Comparison of ENCODE assay signal across 8 cellular contexts in the genomic region with DNA sequence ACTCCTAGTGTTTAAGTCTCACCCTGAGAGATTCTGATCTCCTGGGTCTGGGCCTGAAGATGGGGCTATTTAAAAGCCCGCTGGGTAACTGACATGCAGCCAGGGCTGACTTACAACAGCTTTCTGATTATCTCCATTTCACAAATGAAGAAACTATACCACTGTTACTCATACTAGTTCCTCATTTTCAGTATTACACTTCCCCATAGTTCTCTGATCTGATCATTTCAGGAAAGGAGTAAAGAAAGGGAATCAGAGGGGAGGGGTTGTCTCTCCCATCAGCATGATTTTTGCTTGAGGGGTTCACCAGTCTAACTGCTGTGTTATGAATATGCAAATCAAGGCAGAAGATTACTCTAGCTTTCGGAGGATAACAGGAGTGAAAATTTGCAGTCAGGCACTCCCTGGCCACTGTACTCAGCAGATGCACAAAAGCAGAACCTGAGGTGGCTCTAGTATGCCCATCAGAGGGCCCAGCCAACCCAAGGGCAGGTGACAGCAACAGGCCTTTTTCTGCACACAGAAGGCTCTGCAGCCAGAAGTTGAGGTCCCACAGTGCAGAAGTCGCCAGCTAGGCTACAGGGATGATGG. TPM values are rescaled to one million over a fixed set of nuclear protein-coding genes. Genes with fewer than 3 reads are reported as not detected.
DNase-seq lines count a peak whose midpoint lies in the region; ATAC-seq and TF ChIP-seq lines count a peak whose summit lies in the region.

No MANE protein-coding gene starts in this region.

- no peak overlapping the region for H3K4me3 Mint-ChIP-seq in activated naive CD4-positive, alpha-beta T cell treated with anti-CD3 and anti-CD28 coated beads for 36 hours

- H3K27ac ChIP-seq in suprapubic skin: peak overlapping the region; percentile 67

- H3K27me3 ChIP-seq in suprapubic skin: no peaks in the 10 kb centered on the region

- 57% methylated on average over 3 of the region's 3 CpGs for WGBS in suprapubic skin

- peaks cover 48% of the 10 kb centered on the region for H3K4me1 ChIP-seq in suprapubic skin

- H3K9me3 Mint-ChIP-seq in activated naive CD4-positive, alpha-beta T cell treated with anti-CD3 and anti-CD28 coated beads for 36 hours: no peaks in the 10 kb centered on the region

- no peak overlapping the region for H3K27ac Mint-ChIP-seq in activated naive CD4-positive, alpha-beta T cell treated with anti-CD3 and anti-CD28 coated beads for 36 hours

- peak; percentile 21 for DNase-seq in AG09309 (ENCODE audit: low read depth)
- peak; percentile 44 for DNase-seq in UCSD-AML1 (lab: John Stamatoyannopoulos, UW; ENCODE audit: unreplicated experiment)
- DNase-seq in suprapubic skin (ENCODE audit: low spot score in 2 of 2): no peak
- DNase-seq in LoVo (ENCODE audit: low spot score): no peak
- no peak for DNase-seq in activated effector memory CD4-positive, alpha-beta T cell treated with Interleukin-2 at 50 U/mL for 16 hours
- no peak for DNase-seq in activated naive CD4-positive, alpha-beta T cell treated with anti-CD3 and anti-CD28 coated beads for 36 hours

- TF ChIP-seq POLR2A in GM19193 (IDR thresholded peaks at IDR 0.05; ENCODE audit: extremely low read depth, insufficient read depth, insufficient read length) (peak; percentile 26), suprapubic skin (IDR thresholded peaks at IDR 0.05) (no peak)

- intact Hi-C loops in activated naive CD4-positive, alpha-beta T cell treated with anti-CD3 and anti-CD28 coated beads for 36 hours (cut with micrococcal nuclease): no loop called here

- TF ChIP-seq CTCF in AG09309 (IDR thresholded peaks at IDR 0.05; ENCODE audit: control insufficient read depth, insufficient read depth, low read depth, low read length, missing control alignments) (no peak), suprapubic skin (IDR thresholded peaks at IDR 0.05) (no peak)

- no peaks in the 10 kb centered on the region for H3K36me3 ChIP-seq in suprapubic skin

- CTCF ChIA-PET in activated naive CD4-positive, alpha-beta T cell treated with anti-CD3 and anti-CD28 coated beads for 36 hours (lab: Charles Lee): no interaction called here

- H3K36me3 Mint-ChIP-seq in activated naive CD4-positive, alpha-beta T cell treated with anti-CD3 and anti-CD28 coated beads for 36 hours (ENCODE audit: low read depth): no peaks in the 10 kb centered on the region

- H3K9me3 ChIP-seq in suprapubic skin: no peaks in the 10 kb centered on the region

- peaks cover 8% of the 10 kb centered on the region for H3K4me1 Mint-ChIP-seq in activated naive CD4-positive, alpha-beta T cell treated with anti-CD3 and anti-CD28 coated beads for 36 hours (ENCODE audit: low read depth)

- TF ChIP-seq EP300 in suprapubic skin (IDR thresholded peaks at IDR 0.05): no peak

- H3K27me3 Mint-ChIP-seq in activated naive CD4-positive, alpha-beta T cell treated with anti-CD3 and anti-CD28 coated beads for 36 hours (ENCODE audit: low read depth): no peaks in the 10 kb centered on the region

- no peak overlapping the region for H3K4me3 ChIP-seq in AG09309 (ENCODE audit: control insufficient read depth, low read depth, low read length)
- H3K4me3 ChIP-seq in suprapubic skin: no peak overlapping the region

- ATAC-seq in HG03108 (IDR thresholded peaks at IDR 0.05; ENCODE audit: unreplicated experiment): peak; percentile 64

RNA-seq across cellular contexts. Expression of a gene that starts 59.4 kb away (rescaled TPM):
- 10 to 100 TPM; 13.1 to 30.8 (median 26.4) TPM for total RNA-seq in suprapubic skin
- under 1 TPM in 1 of 2 experiments, not detected in 1; 0.44 TPM for total RNA-seq in activated naive CD4-positive, alpha-beta T cell treated with anti-CD3 and anti-CD28 coated beads for 36 hours

Comparison
In these comparisons a context has a peak if more than half of its experiments do, and no peak if none do; other contexts are left out.
1. DNase-seq: peak in AG09309 (single experiment) and UCSD-AML1 (single experiment); none in suprapubic skin (0 of 2), LoVo (single experiment), activated effector memory CD4-positive, alpha-beta T cell treated with Interleukin-2 at 50 U/mL for 16 hours (single experiment) and activated naive CD4-positive, alpha-beta T cell treated with anti-CD3 and anti-CD28 coated beads for 36 hours (single experiment).
2. RNA of a gene that starts 59.4 kb away (total RNA-seq): 13.1 to 30.8 TPM in suprapubic skin; 0.44 TPM in activated naive CD4-positive, alpha-beta T cell treated with anti-CD3 and anti-CD28 coated beads for 36 hours; every median in the first group is over 4 times any median in the second.